Comparison of ENCODE assay signal across 1 cellular context in the genomic region with DNA sequence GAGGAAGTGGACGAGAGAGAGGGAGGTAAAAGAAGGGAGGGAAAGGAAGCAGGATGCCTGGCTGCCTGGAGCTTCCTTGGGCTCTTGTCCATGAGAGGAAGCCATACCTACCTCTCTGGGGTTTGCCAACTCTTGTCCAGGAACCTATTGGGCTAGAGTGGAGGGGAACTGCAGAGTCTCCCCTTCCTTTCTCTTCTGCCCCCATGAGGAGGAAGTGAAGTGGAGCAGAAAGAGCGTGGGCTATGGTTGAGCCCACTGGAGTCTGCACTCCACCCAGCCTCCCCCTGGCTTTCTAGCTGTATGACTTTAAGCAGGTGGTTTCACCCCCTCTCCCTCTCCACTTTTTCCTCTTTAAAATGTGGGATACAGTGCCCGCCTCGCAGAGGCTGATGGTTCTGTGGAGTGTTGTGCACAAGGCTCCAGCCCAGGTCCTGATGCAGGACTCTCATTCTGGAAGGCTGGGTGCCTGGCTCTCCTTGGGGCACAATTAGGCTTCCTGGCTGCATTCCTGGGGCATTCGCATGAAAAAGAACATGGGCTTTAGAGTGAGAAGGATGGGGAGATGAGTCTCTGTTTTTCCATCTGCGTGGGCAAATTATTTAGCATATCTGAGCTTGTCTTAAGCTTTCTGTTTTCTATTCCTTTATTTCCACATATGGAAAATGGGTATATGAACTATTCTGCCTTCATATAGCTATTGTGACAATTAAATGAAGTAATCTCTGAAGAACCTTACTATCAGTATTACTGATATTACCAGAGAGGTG.
TF ChIP-seq lines count a peak whose summit lies in the region.

No MANE protein-coding gene starts in this region.

TF ChIP-seq in GM23338, 12 proteins besides CTCF, POLR2A, EP300 and RAD21 (continued from another document):
- TF ChIP-seq, protein P1, sequence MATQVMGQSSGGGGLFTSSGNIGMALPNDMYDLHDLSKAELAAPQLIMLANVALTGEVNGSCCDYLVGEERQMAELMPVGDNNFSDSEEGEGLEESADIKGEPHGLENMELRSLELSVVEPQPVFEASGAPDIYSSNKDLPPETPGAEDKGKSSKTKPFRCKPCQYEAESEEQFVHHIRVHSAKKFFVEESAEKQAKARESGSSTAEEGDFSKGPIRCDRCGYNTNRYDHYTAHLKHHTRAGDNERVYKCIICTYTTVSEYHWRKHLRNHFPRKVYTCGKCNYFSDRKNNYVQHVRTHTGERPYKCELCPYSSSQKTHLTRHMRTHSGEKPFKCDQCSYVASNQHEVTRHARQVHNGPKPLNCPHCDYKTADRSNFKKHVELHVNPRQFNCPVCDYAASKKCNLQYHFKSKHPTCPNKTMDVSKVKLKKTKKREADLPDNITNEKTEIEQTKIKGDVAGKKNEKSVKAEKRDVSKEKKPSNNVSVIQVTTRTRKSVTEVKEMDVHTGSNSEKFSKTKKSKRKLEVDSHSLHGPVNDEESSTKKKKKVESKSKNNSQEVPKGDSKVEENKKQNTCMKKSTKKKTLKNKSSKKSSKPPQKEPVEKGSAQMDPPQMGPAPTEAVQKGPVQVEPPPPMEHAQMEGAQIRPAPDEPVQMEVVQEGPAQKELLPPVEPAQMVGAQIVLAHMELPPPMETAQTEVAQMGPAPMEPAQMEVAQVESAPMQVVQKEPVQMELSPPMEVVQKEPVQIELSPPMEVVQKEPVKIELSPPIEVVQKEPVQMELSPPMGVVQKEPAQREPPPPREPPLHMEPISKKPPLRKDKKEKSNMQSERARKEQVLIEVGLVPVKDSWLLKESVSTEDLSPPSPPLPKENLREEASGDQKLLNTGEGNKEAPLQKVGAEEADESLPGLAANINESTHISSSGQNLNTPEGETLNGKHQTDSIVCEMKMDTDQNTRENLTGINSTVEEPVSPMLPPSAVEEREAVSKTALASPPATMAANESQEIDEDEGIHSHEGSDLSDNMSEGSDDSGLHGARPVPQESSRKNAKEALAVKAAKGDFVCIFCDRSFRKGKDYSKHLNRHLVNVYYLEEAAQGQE (IDR thresholded peaks at IDR 0.05; ENCODE audit: unreplicated experiment): no peak
- no peak for TF ChIP-seq JUNB (IDR thresholded peaks at IDR 0.05; ENCODE audit: unreplicated experiment)
- TF ChIP-seq POLR2AphosphoS5 (IDR thresholded peaks at IDR 0.05; ENCODE audit: low read depth): no peak
- no peak for TF ChIP-seq NANOG (IDR thresholded peaks at IDR 0.05; ENCODE audit: borderline replicate concordance)
- TF ChIP-seq, protein P2, sequence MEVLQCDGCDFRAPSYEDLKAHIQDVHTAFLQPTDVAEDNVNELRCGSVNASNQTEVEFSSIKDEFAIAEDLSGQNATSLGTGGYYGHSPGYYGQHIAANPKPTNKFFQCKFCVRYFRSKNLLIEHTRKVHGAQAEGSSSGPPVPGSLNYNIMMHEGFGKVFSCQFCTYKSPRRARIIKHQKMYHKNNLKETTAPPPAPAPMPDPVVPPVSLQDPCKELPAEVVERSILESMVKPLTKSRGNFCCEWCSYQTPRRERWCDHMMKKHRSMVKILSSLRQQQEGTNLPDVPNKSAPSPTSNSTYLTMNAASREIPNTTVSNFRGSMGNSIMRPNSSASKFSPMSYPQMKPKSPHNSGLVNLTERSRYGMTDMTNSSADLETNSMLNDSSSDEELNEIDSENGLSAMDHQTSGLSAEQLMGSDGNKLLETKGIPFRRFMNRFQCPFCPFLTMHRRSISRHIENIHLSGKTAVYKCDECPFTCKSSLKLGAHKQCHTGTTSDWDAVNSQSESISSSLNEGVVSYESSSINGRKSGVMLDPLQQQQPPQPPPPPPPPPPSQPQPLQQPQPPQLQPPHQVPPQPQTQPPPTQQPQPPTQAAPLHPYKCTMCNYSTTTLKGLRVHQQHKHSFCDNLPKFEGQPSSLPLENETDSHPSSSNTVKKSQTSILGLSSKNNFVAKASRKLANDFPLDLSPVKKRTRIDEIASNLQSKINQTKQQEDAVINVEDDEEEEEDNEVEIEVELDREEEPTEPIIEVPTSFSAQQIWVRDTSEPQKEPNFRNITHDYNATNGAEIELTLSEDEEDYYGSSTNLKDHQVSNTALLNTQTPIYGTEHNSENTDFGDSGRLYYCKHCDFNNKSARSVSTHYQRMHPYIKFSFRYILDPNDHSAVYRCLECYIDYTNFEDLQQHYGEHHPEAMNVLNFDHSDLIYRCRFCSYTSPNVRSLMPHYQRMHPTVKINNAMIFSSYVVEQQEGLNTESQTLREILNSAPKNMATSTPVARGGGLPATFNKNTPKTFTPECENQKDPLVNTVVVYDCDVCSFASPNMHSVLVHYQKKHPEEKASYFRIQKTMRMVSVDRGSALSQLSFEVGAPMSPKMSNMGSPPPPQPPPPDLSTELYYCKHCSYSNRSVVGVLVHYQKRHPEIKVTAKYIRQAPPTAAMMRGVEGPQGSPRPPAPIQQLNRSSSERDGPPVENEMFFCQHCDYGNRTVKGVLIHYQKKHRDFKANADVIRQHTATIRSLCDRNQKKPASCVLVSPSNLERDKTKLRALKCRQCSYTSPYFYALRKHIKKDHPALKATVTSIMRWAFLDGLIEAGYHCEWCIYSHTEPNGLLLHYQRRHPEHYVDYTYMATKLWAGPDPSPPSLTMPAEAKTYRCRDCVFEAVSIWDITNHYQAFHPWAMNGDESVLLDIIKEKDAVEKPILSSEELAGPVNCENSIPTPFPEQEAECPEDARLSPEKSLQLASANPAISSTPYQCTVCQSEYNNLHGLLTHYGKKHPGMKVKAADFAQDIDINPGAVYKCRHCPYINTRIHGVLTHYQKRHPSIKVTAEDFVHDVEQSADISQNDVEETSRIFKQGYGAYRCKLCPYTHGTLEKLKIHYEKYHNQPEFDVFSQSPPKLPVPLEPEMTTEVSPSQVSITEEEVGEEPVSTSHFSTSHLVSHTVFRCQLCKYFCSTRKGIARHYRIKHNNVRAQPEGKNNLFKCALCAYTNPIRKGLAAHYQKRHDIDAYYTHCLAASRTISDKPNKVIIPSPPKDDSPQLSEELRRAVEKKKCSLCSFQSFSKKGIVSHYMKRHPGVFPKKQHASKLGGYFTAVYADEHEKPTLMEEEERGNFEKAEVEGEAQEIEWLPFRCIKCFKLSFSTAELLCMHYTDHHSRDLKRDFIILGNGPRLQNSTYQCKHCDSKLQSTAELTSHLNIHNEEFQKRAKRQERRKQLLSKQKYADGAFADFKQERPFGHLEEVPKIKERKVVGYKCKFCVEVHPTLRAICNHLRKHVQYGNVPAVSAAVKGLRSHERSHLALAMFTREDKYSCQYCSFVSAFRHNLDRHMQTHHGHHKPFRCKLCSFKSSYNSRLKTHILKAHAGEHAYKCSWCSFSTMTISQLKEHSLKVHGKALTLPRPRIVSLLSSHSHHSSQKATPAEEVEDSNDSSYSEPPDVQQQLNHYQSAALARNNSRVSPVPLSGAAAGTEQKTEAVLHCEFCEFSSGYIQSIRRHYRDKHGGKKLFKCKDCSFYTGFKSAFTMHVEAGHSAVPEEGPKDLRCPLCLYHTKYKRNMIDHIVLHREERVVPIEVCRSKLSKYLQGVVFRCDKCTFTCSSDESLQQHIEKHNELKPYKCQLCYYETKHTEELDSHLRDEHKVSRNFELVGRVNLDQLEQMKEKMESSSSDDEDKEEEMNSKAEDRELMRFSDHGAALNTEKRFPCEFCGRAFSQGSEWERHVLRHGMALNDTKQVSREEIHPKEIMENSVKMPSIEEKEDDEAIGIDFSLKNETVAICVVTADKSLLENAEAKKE (CRISPR knock-in tag; IDR thresholded peaks at IDR 0.05): no peak
TF ChIP-seq in GM23338: peak in this region for 0.
